Comparison of ENCODE assay signal across 2 cellular contexts in the genomic region with DNA sequence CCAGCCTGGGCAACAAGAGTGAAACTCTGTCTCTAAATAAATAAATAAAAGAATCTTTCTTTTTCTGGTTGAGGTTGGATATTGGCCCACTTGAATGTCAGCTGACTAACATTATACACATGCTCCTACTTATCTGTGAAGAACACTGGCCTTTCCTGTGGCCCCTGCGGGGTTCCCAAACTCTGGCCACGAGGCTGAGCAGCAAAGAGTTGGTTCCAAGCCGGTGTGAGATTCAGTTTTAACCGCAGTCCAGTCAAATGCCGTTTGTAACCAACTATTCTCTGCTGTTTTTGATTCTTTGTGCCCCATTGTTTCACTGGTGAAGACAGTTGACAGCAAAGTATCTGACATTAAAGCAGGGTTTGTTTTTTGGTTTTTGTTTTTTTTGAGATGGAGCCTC.
A peak's percentile ranks its signal among the peaks of the same experiment; 100 is the strongest.
TF ChIP-seq lines count a peak whose summit lies in the region.

No MANE protein-coding gene starts in this region.

TF ChIP-seq in HepG2, 621 proteins besides CTCF, POLR2A, EP300 and RAD21:
- TF ChIP-seq NR1H2 (CRISPR knock-in tag; IDR thresholded peaks at IDR 0.05; ENCODE audit: borderline replicate concordance, low read depth) = no peak
- TF ChIP-seq RBFOX2 (IDR thresholded peaks at IDR 0.05; ENCODE audit: low read depth, low read length) = peak; percentile 47; the same call in 1 of the 2 replicates
- TF ChIP-seq, protein P1, sequence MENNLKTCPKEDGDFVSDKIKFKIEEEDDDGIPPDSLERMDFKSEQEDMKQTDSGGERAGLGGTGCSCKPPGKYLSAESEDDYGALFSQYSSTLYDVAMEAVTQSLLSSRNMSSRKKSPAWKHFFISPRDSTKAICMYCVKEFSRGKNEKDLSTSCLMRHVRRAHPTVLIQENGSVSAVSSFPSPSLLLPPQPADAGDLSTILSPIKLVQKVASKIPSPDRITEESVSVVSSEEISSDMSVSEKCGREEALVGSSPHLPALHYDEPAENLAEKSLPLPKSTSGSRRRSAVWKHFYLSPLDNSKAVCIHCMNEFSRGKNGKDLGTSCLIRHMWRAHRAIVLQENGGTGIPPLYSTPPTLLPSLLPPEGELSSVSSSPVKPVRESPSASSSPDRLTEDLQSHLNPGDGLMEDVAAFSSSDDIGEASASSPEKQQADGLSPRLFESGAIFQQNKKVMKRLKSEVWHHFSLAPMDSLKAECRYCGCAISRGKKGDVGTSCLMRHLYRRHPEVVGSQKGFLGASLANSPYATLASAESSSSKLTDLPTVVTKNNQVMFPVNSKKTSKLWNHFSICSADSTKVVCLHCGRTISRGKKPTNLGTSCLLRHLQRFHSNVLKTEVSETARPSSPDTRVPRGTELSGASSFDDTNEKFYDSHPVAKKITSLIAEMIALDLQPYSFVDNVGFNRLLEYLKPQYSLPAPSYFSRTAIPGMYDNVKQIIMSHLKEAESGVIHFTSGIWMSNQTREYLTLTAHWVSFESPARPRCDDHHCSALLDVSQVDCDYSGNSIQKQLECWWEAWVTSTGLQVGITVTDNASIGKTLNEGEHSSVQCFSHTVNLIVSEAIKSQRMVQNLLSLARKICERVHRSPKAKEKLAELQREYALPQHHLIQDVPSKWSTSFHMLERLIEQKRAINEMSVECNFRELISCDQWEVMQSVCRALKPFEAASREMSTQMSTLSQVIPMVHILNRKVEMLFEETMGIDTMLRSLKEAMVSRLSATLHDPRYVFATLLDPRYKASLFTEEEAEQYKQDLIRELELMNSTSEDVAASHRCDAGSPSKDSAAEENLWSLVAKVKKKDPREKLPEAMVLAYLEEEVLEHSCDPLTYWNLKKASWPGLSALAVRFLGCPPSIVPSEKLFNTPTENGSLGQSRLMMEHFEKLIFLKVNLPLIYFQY (CRISPR knock-in tag; IDR thresholded peaks at IDR 0.05; ENCODE audit: borderline replicate concordance) = no peak

TF ChIP-seq in endothelial cell of umbilical vein, 7 proteins besides CTCF, POLR2A, EP300 and RAD21:
- TF ChIP-seq MYC (IDR thresholded peaks at IDR 0.05; ENCODE audit: low read depth, low read length) (no peak), EZH2 (IDR thresholded peaks at IDR 0.05; ENCODE audit: borderline replicate concordance, low read depth, low read length, severe bottlenecking) (no peak)
- TF ChIP-seq, protein P2, sequence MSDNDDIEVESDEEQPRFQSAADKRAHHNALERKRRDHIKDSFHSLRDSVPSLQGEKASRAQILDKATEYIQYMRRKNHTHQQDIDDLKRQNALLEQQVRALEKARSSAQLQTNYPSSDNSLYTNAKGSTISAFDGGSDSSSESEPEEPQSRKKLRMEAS (IDR thresholded peaks at IDR 0.05; ENCODE audit: insufficient read depth, insufficient read length) = no peak
